11 cellular contexts compared by ENCODE assay signal in genomic region chr20:35144694-35145093, GRCh38. TPM values are rescaled to one million over a fixed set of nuclear protein-coding genes. Genes with fewer than 3 reads are reported as not detected.
DNase-seq lines count a peak whose midpoint lies in the region; ATAC-seq and TF ChIP-seq lines count a peak whose summit lies in the region.
"Had no signal": no experiment of that assay in that cellular context is flagged by ENCODE, and none has a peak within 500 bp of the region (broad histone marks: within the 10 kb centered on the region; RNA-seq: fewer than 3 reads in every experiment).

No MANE protein-coding gene starts in this region.

- TF ChIP-seq CTCF in brain (conservative IDR thresholded peaks at IDR 0.05) (no peak), heart right ventricle (IDR thresholded peaks at IDR 0.05) (no peak)

- H3K4me3 ChIP-seq in heart right ventricle, result no peak overlapping the region
- H3K4me3 ChIP-seq: SJSA1 had no signal

- peak; percentile 66 to 76 for ATAC-seq in stimulated activated naive B cell treated with anti-CD40 and anti-IgM and Interleukin-4, amounts not matched to agents 10 μg/mL and 1 μg/mL and 100 μg/mL, for 72 hours (replicated peaks)
- no peak for ATAC-seq in HG03159 (IDR thresholded peaks at IDR 0.05; ENCODE audit: unreplicated experiment)
- ATAC-seq in heart right ventricle, result no peak

- no peaks in the 10 kb centered on the region for H3K27me3 ChIP-seq in heart right ventricle
- H3K27me3 ChIP-seq: SJSA1 had no signal

- intact Hi-C loops in heart right ventricle (cut with DNase I), result loop anchor here (1.0 to 10.0 kb wide), 10 partner anchors 47 to 133 kb away; partner anchors contain the start of genes MMP24OS (in 2 of the 10) and TRPC4AP (in 1 of the 10)

- CTCF ChIA-PET in activated naive CD4-positive, alpha-beta T cell treated with anti-CD3 and anti-CD28 coated beads, Interleukin-2, amount 10 ng/mL, durations not matched to agents 7 days and 5 days (lab: Charles Lee), result interaction anchor here (0.6 to 5.0 kb wide), 17 partner anchors 16 to 309 kb away, joined by 3 to 57 read pairs (median 4); partner anchors contain the start of genes MMP24 and MMP24OS

- H3K27ac Mint-ChIP-seq in activated naive CD4-positive, alpha-beta T cell treated with anti-CD3 and anti-CD28 coated beads, Interleukin-2, amount 10 ng/mL, durations not matched to agents 7 days and 5 days, result peak overlapping the region; percentile 15
- peak overlapping the region in 3 of 5 experiments; percentile 13 to 92 (median 63) for H3K27ac Mint-ChIP-seq in brain
- peak overlapping the region; percentile 84 for H3K27ac Mint-ChIP-seq in stimulated activated naive B cell treated with anti-CD40 and anti-IgM and Interleukin-4, amounts not matched to agents 10 μg/mL and 1 μg/mL and 100 μg/mL, for 72 hours

- no peak for DNase-seq in activated naive CD4-positive, alpha-beta T cell treated with anti-CD3 and anti-CD28 coated beads, Interleukin-2, amount 10 ng/mL, durations not matched to agents 7 days and 5 days
- DNase-seq in activated naive CD4-positive, alpha-beta T cell treated with anti-CD3 and anti-CD28 coated beads, Interleukin-2, amount 50 U/mL, for 16 hours, result no peak
- peak; percentile 20 to 55 for DNase-seq in NCI-H526 (lab: John Stamatoyannopoulos, UW)
- peak; percentile 39 for DNase-seq in stimulated activated naive B cell treated with anti-CD40 and anti-IgM and Interleukin-4, amounts not matched to agents 10 μg/mL and 1 μg/mL and 100 μg/mL, for 72 hours
- DNase-seq in NCI-H1930 (lab: John Stamatoyannopoulos, UW), result no peak
- DNase-seq in heart right ventricle, result no peak
- DNase-seq: activated CD8-positive, alpha-beta memory T cell treated with anti-CD3 and anti-CD28 coated beads for 24 hours; effector CD8-positive, alpha-beta T cell had no signal

- H3K4me3 Mint-ChIP-seq in activated naive CD4-positive, alpha-beta T cell treated with anti-CD3 and anti-CD28 coated beads, Interleukin-2, amount 10 ng/mL, durations not matched to agents 7 days and 5 days, result no peak overlapping the region
- H3K4me3 Mint-ChIP-seq in brain, result peak overlapping the region in 1 of 5 experiments; percentile 64
- H3K4me3 Mint-ChIP-seq in stimulated activated naive B cell treated with anti-CD40 and anti-IgM and Interleukin-4, amounts not matched to agents 10 μg/mL and 1 μg/mL and 100 μg/mL, for 72 hours, result peak overlapping the region; percentile 34 to 39

- H3K9me3 Mint-ChIP-seq in activated naive CD4-positive, alpha-beta T cell treated with anti-CD3 and anti-CD28 coated beads, Interleukin-2, amount 10 ng/mL, durations not matched to agents 7 days and 5 days, result no peaks in the 10 kb centered on the region
- no peaks in the 10 kb centered on the region for H3K9me3 Mint-ChIP-seq in brain
- H3K9me3 Mint-ChIP-seq in stimulated activated naive B cell treated with anti-CD40 and anti-IgM and Interleukin-4, amounts not matched to agents 10 μg/mL and 1 μg/mL and 100 μg/mL, for 72 hours, result no peaks in the 10 kb centered on the region

- peaks cover 34% of the 10 kb centered on the region for H3K36me3 Mint-ChIP-seq in activated naive CD4-positive, alpha-beta T cell treated with anti-CD3 and anti-CD28 coated beads, Interleukin-2, amount 10 ng/mL, durations not matched to agents 7 days and 5 days
- peaks cover 6% of the 10 kb centered on the region for H3K36me3 Mint-ChIP-seq in brain
- peaks cover 14 to 24% of the 10 kb centered on the region in 2 donors for H3K36me3 Mint-ChIP-seq in stimulated activated naive B cell treated with anti-CD40 and anti-IgM and Interleukin-4, amounts not matched to agents 10 μg/mL and 1 μg/mL and 100 μg/mL, for 72 hours

- peaks cover 6 to 36% (median 22%) of the 10 kb centered on the region in 9 donors for H3K4me1 ChIP-seq in heart right ventricle

- WGBS in heart right ventricle, 2 donors, result 57 to 63% methylated on average over 7 of the region's 7 CpGs

- peak overlapping the region in 1 of 10 donors; percentile 40 for H3K27ac ChIP-seq in heart right ventricle
- H3K27ac ChIP-seq: SJSA1 had no signal

- peaks cover 0 to 51% (median 14%) of the 10 kb centered on the region in 9 donors for H3K36me3 ChIP-seq in heart right ventricle

- no peaks in the 10 kb centered on the region for H3K27me3 Mint-ChIP-seq in activated naive CD4-positive, alpha-beta T cell treated with anti-CD3 and anti-CD28 coated beads, Interleukin-2, amount 10 ng/mL, durations not matched to agents 7 days and 5 days
- H3K27me3 Mint-ChIP-seq in brain, result peaks cover 11% of the 10 kb centered on the region
- no peaks in the 10 kb centered on the region for H3K27me3 Mint-ChIP-seq in stimulated activated naive B cell treated with anti-CD40 and anti-IgM and Interleukin-4, amounts not matched to agents 10 μg/mL and 1 μg/mL and 100 μg/mL, for 72 hours

- H3K4me1 Mint-ChIP-seq in activated naive CD4-positive, alpha-beta T cell treated with anti-CD3 and anti-CD28 coated beads, Interleukin-2, amount 10 ng/mL, durations not matched to agents 7 days and 5 days, result peaks cover 36% of the 10 kb centered on the region
- H3K4me1 Mint-ChIP-seq in brain, result peaks cover 35% of the 10 kb centered on the region
- H3K4me1 Mint-ChIP-seq in stimulated activated naive B cell treated with anti-CD40 and anti-IgM and Interleukin-4, amounts not matched to agents 10 μg/mL and 1 μg/mL and 100 μg/mL, for 72 hours, result peaks cover 26 to 56% of the 10 kb centered on the region in 2 donors

- H3K9me3 ChIP-seq in heart right ventricle, result no peaks in the 10 kb centered on the region
- H3K9me3 ChIP-seq: SJSA1 had no signal

RNA-seq across cellular contexts. Expression of gene EDEM2, which starts 2.4 kb away (rescaled TPM):
- polyA plus RNA-seq in brain (ENCODE audit: insufficient read depth, low read depth, low replicate concordance) (19.0 TPM), heart right ventricle (10 to 100 TPM in 1 of 2 donors, 1 to 10 TPM in 1; 6.4 to 24.0 TPM)
- total RNA-seq in heart right ventricle, result 10 to 100 TPM in 8 of 10 donors, 1 to 10 TPM in 2; 7.2 to 26.1 (median 11.0) TPM

RNA-seq across cellular contexts. Expression of gene PROCR, which starts 27.2 kb away (rescaled TPM):
- 5.3 TPM for polyA plus RNA-seq in brain (ENCODE audit: insufficient read depth, low read depth, low replicate concordance)
- total RNA-seq in heart right ventricle, result 10 to 100 TPM in 3 of 10 donors, 1 to 10 TPM in 7; 3.0 to 21.1 (median 6.8) TPM
- polyA plus RNA-seq in heart right ventricle, result 10 to 100 TPM; 20.5 to 26.7 TPM

RNA-seq across cellular contexts. Expression of gene TRPC4AP, which starts 52.1 kb away (rescaled TPM):
- polyA plus RNA-seq in brain (ENCODE audit: insufficient read depth, low read depth, low replicate concordance), result 66.8 TPM
- total RNA-seq in heart right ventricle, result 10 to 100 TPM; 32.2 to 46.4 (median 38.5) TPM
- 10 to 100 TPM; 26.2 to 32.7 TPM for polyA plus RNA-seq in heart right ventricle

Comparison
In these comparisons a context has a peak if more than half of its experiments do, and no peak if none do; other contexts are left out.
1. DNase-seq: peak in NCI-H526 (2 of 2) and stimulated activated naive B cell treated with anti-CD40 and anti-IgM and Interleukin-4, amounts not matched to agents 10 μg/mL and 1 μg/mL and 100 μg/mL, for 72 hours (single experiment); none in activated naive CD4-positive, alpha-beta T cell treated with anti-CD3 and anti-CD28 coated beads, Interleukin-2, amount 10 ng/mL, durations not matched to agents 7 days and 5 days (single experiment), activated naive CD4-positive, alpha-beta T cell treated with anti-CD3 and anti-CD28 coated beads, Interleukin-2, amount 50 U/mL, for 16 hours (single experiment), NCI-H1930 (0 of 2) and heart right ventricle (0 of 2).
2. H3K27ac Mint-ChIP-seq: peak in every context shown above with its lines; median percentile 84 in stimulated activated naive B cell treated with anti-CD40 and anti-IgM and Interleukin-4, amounts not matched to agents 10 μg/mL and 1 μg/mL and 100 μg/mL, for 72 hours; 63 in brain; 15 in activated naive CD4-positive, alpha-beta T cell treated with anti-CD3 and anti-CD28 coated beads, Interleukin-2, amount 10 ng/mL, durations not matched to agents 7 days and 5 days.
3. ATAC-seq: peak in stimulated activated naive B cell treated with anti-CD40 and anti-IgM and Interleukin-4, amounts not matched to agents 10 μg/mL and 1 μg/mL and 100 μg/mL, for 72 hours (2 of 2); none in HG03159 (single experiment) and heart right ventricle (0 of 8).